Comparison of ENCODE assay signal across 14 cellular contexts in the genomic region with DNA sequence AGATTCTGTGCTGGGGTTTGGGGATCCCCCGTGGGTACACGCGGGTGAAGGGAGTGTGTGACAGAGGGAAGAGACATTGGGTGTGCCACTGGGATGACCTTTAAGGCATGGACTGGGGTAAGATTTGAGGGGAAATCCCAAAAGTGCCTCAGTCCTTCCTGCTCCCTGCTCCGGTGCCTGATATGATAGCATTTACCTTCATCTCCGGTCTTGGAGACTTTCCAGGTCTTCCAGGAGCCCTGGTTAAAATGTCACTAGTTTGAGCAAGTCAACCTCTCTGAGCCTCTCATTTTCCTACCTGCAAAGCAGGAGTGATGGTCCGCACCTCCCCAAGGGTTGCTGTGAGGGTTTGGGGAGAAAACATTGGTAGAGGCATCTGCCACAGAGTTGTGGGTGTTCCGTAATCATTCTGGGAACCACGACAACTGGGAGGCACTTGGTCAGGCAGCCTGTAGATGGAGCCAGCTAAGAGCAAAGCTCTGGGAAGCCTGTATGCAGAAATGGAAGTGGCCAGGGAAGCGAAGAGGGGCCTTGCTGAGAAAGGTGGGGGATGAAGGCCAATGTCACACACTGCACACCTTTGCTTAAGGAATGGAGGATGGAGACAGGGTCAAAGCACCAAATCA. TPM values are rescaled to one million over a fixed set of nuclear protein-coding genes. Genes with fewer than 3 reads are reported as not detected.
A peak's percentile ranks its signal among the peaks of the same experiment; 100 is the strongest.
DNase-seq lines count a peak whose midpoint lies in the region; ATAC-seq and TF ChIP-seq lines count a peak whose summit lies in the region.
"Had no signal": no experiment of that assay in that cellular context is flagged by ENCODE, and none has a peak within 500 bp of the region (broad histone marks: within the 10 kb centered on the region; RNA-seq: fewer than 3 reads in every experiment).

No MANE protein-coding gene starts in this region.

- no peak overlapping the region for H3K27ac ChIP-seq in A673 (ENCODE audit: low read depth, low read length, poor library complexity, severe bottlenecking)
- no peak overlapping the region for H3K27ac ChIP-seq in tibial nerve
- H3K27ac ChIP-seq: neutrophil had no signal

- CTCF ChIA-PET in A673 (lab: Charles Lee), result no interaction called here

- ATAC-seq in GM19351 (IDR thresholded peaks at IDR 0.05; ENCODE audit: unreplicated experiment) (no peak), HG03432 (IDR thresholded peaks at IDR 0.05; ENCODE audit: unreplicated experiment) (no peak)
- ATAC-seq: GM12878, T-helper 17 cell had no signal

- 78 to 80% methylated on average over 9 of the region's 9 CpGs for WGBS in tibial nerve, 2 donors

- in situ Hi-C loops in astrocyte of the cerebellum (cut with HindIII; ENCODE audit: low sequenced_read_pairs), result no loop called here

- H3K4me1 ChIP-seq in A673 (ENCODE audit: insufficient read depth, low read length, poor library complexity, severe bottlenecking), result no peaks in the 10 kb centered on the region
- H3K4me1 ChIP-seq in tibial nerve, result no peaks in the 10 kb centered on the region

- POLR2A ChIA-PET in A673 (lab: Charles Lee; ENCODE audit: low non-redundant PET), result no interaction called here

- TF ChIP-seq CTCF in A673 (conservative IDR thresholded peaks at IDR 0.05; ENCODE audit: low read depth, low read length) (peak; percentile 40; the same call in 1 of the 2 replicates), HFF-Myc (IDR thresholded peaks at IDR 0.05; ENCODE audit: low read depth, low read length, missing control alignments) (peak; percentile 34), astrocyte of the cerebellum (IDR thresholded peaks at IDR 0.05; ENCODE audit: low read depth, low read length, missing control alignments) (peak; percentile 42), tibial nerve (IDR thresholded peaks at IDR 0.05) (no peak)

- H3K27me3 ChIP-seq in A673 (replicated peaks; ENCODE audit: insufficient read depth, low read depth, low read length, poor library complexity) (no peaks in the 10 kb centered on the region), tibial nerve (no peaks in the 10 kb centered on the region)
- H3K27me3 ChIP-seq: neutrophil had no signal

- TF ChIP-seq EP300 in tibial nerve (IDR thresholded peaks at IDR 0.05), result no peak

- no TSS peak for BruUV-seq in A673 (replicated peaks; lab: Mats Ljungman, UMichigan)

- intact Hi-C loops in A673 (cut with micrococcal nuclease; ENCODE audit: unreplicated experiment), result no loop called here

- no peak for TF ChIP-seq POLR2A in tibial nerve (IDR thresholded peaks at IDR 0.05)

- no peaks in the 10 kb centered on the region for H3K36me3 ChIP-seq in A673 (ENCODE audit: insufficient read depth, low read length, poor library complexity, severe bottlenecking)
- no peaks in the 10 kb centered on the region for H3K36me3 ChIP-seq in tibial nerve
- H3K36me3 ChIP-seq: neutrophil had no signal

- DNase-seq in A673 (ENCODE audit: low spot score), result peak; percentile 23
- DNase-seq in HFF-Myc (ENCODE audit: extremely low read depth, low read depth), result no peak
- DNase-seq in astrocyte of the cerebellum (ENCODE audit: low read depth), result no peak
- DNase-seq in iPS-NIHi7 (ENCODE audit: extremely low spot score), result peak; percentile 71
- DNase-seq in activated naive CD4-positive, alpha-beta T cell treated with Interleukin-2 at 50 U/mL for 16 hours, result no peak
- DNase-seq in tibial nerve (ENCODE audit: low spot score in 2 of 2), result no peak
- DNase-seq: CD4-positive, CD25-positive, alpha-beta regulatory T cell; stimulated activated CD4-positive, alpha-beta T cell treated with anti-CD3 and anti-CD28 coated beads, Interleukin-4, amount 100 ng/mL, for 24 hours; substantia nigra; T-helper 17 cell had no signal

- H3K9me3 ChIP-seq in A673 (ENCODE audit: low read depth, low read length, poor library complexity, severe bottlenecking), result no peaks in the 10 kb centered on the region
- no peaks in the 10 kb centered on the region for H3K9me3 ChIP-seq in tibial nerve
- H3K9me3 ChIP-seq: neutrophil had no signal

- H3K4me3 ChIP-seq in A673 (ENCODE audit: low read depth, low read length, poor library complexity, severe bottlenecking) (no peak overlapping the region), HFF-Myc (replicated peaks; ENCODE audit: low read depth, low read length) (no peak overlapping the region), astrocyte of the cerebellum (ENCODE audit: low read depth, low read length) (no peak overlapping the region), tibial nerve (no peak overlapping the region)
- H3K4me3 ChIP-seq: GM12878 had no signal

RNA-seq across cellular contexts. Expression of gene KIF23, which starts 33.9 kb away (rescaled TPM):
- 124 TPM in 2 replicates for total RNA-seq in A673 (2021)
- total RNA-seq in tibial nerve, result 10 to 100 TPM in 2 of 4 donors, 1 to 10 TPM in 2; 4.5 to 13.2 (median 8.9) TPM

Comparison
In these comparisons a context has a peak if more than half of its experiments do, and no peak if none do; other contexts are left out.
1. DNase-seq: peak in A673 (single experiment) and iPS-NIHi7 (single experiment); none in HFF-Myc (single experiment), astrocyte of the cerebellum (single experiment), activated naive CD4-positive, alpha-beta T cell treated with Interleukin-2 at 50 U/mL for 16 hours (single experiment) and tibial nerve (0 of 2).
2. CTCF ChIP-seq: peak in A673 (single experiment), HFF-Myc (single experiment) and astrocyte of the cerebellum (single experiment); none in tibial nerve (0 of 5).